In genomic region chr1:3562712-3563111, GRCh38 we compare ENCODE assay signal across 25 cellular contexts.
"Had no signal": no experiment of that assay in that cellular context is flagged by ENCODE, and none has a peak within 500 bp of the region (broad histone marks: within the 10 kb centered on the region; RNA-seq: fewer than 3 reads in every experiment).

No MANE protein-coding gene starts in this region.

- H3K27me3 ChIP-seq: left lung had no signal

- ATAC-seq: esophagus mucosa, gastrocnemius medialis, heart right ventricle, left cardiac atrium, left lung, left ventricle myocardium superior, lower lobe of right lung had no signal

- H3K27ac ChIP-seq: dorsolateral prefrontal cortex, epithelial cell of prostate, esophagus squamous epithelium, gastrocnemius medialis, heart right ventricle, left lung, lower lobe of right lung had no signal

- H3K4me1 ChIP-seq: gastrocnemius medialis, left lung, lower lobe of right lung had no signal

- FAIRE-seq: colon, islet of Langerhans, keratinocyte had no signal

- H3K4me3 ChIP-seq: coronary artery, dorsolateral prefrontal cortex, esophagus squamous epithelium, gastrocnemius medialis, heart right ventricle, left lung, lower lobe of right lung had no signal

- H3K36me3 ChIP-seq: esophagus squamous epithelium, gastrocnemius medialis, heart right ventricle, left lung, lower lobe of right lung had no signal

- H3K9me3 ChIP-seq: gastrocnemius medialis, lower lobe of right lung had no signal

- DNase-seq: dermis blood vessel endothelial cell; dorsolateral prefrontal cortex; effector CD4-positive, alpha-beta T cell; effector memory CD4-positive, alpha-beta T cell; erythroblast; esophagus squamous epithelium; foreskin fibroblast; foreskin melanocyte; gastrocnemius medialis; glutamatergic neuron; head of caudate nucleus; heart right ventricle; hippocampal formation; left cardiac atrium; left lung; left ventricle myocardium superior; lower lobe of right lung; mesendoderm; midbrain had no signal
